Comparison of ENCODE assay signal across 22 cellular contexts in genomic region chr7:55178292-55178862, GRCh38.
DNase-seq lines count a peak whose midpoint lies in the region; ATAC-seq, FAIRE-seq and TF ChIP-seq lines count a peak whose summit lies in the region.
"Had no signal": no experiment of that assay in that cellular context is flagged by ENCODE, and none has a peak within 500 bp of the region (broad histone marks: within the 10 kb centered on the region; RNA-seq: fewer than 3 reads in every experiment).

No MANE protein-coding gene starts in this region.

- H3K9me3 ChIP-seq in Caco-2: no peaks in the 10 kb centered on the region
- H3K9me3 ChIP-seq in astrocyte (ENCODE audit: insufficient read depth, low read depth, low read length): no peaks in the 10 kb centered on the region
- H3K9me3 ChIP-seq in suprapubic skin: no peaks in the 10 kb centered on the region
- H3K9me3 ChIP-seq: colonic mucosa, pancreas had no signal

- peaks cover 58% of the 10 kb centered on the region for H3K4me1 ChIP-seq in Caco-2
- H3K4me1 ChIP-seq in astrocyte (ENCODE audit: insufficient read depth, low read length): peaks cover 17% of the 10 kb centered on the region
- H3K4me1 ChIP-seq in suprapubic skin: peaks cover 21% of the 10 kb centered on the region
- H3K4me1 ChIP-seq: pancreas had no signal

- FAIRE-seq in astrocyte (lab: Jason Lieb, UNC): no peak
- FAIRE-seq: islet of Langerhans, pancreas had no signal

- POLR2A ChIA-PET in Caco-2 (lab: Charles Lee): interaction anchor here (1.5 kb wide), 1 partner anchor 10 kb away, joined by 6 read pairs; no protein-coding TSS in a partner anchor

- H3K4me3 Mint-ChIP-seq in Caco-2 (ENCODE audit: unreplicated experiment) (no peak overlapping the region), astrocyte (ENCODE audit: unreplicated experiment) (no peak overlapping the region), mesothelial cell of epicardium (no peak overlapping the region)
- H3K4me3 Mint-ChIP-seq: activated naive CD4-positive, alpha-beta T cell treated with anti-CD3 and anti-CD28 coated beads for 36 hours; CD4-positive, CD25-positive, alpha-beta regulatory T cell; WTC11 had no signal

- H3K36me3 ChIP-seq in Caco-2 (ENCODE audit: control insufficient read depth, insufficient read depth, low read length) (peaks cover 5% of the 10 kb centered on the region; the same call in 1 of the 2 replicates), astrocyte (ENCODE audit: insufficient read depth, low read length) (peaks cover 45% of the 10 kb centered on the region), suprapubic skin (peaks cover 83% of the 10 kb centered on the region)
- H3K36me3 ChIP-seq: colonic mucosa had no signal

- ATAC-seq in activated CD4-positive, CD25-positive, alpha-beta regulatory T cell treated with anti-CD3 and anti-CD28 coated beads, Interleukin-2, amount 50 U/mL, for 24 hours: no peak

- H3K36me3 Mint-ChIP-seq in Caco-2 (ENCODE audit: insufficient read depth, unreplicated experiment) (peaks cover 24% of the 10 kb centered on the region), astrocyte (ENCODE audit: low read depth, unreplicated experiment) (peaks cover 15% of the 10 kb centered on the region), mesothelial cell of epicardium (peaks cover 2% of the 10 kb centered on the region)
- H3K36me3 Mint-ChIP-seq: CD4-positive, CD25-positive, alpha-beta regulatory T cell; WTC11 had no signal

- H4K20me1 ChIP-seq in astrocyte (ENCODE audit: insufficient read depth, low read length): peaks cover 16% of the 10 kb centered on the region

- no peak for TF ChIP-seq POLR2A in suprapubic skin (IDR thresholded peaks at IDR 0.05)

- intact Hi-C loops in Caco-2 (cut with micrococcal nuclease; ENCODE audit: unreplicated experiment): no loop called here

- WGBS in suprapubic skin: 72% methylated on average over 8 of the region's 8 CpGs

- no peaks in the 10 kb centered on the region for H3K27me3 ChIP-seq in Caco-2 (replicated peaks; ENCODE audit: control insufficient read depth, insufficient read depth, low read length)
- no peaks in the 10 kb centered on the region for H3K27me3 ChIP-seq in astrocyte (ENCODE audit: insufficient read depth, low read length)
- H3K27me3 ChIP-seq in suprapubic skin: no peaks in the 10 kb centered on the region
- H3K27me3 ChIP-seq: colonic mucosa, pancreas had no signal

- peak overlapping the region; percentile 79 for H3K27ac ChIP-seq in astrocyte (ENCODE audit: low read depth, low read length)
- H3K27ac ChIP-seq in suprapubic skin: peak overlapping the region; percentile 79
- no peak overlapping the region for H3K27ac ChIP-seq in caudate nucleus (ENCODE audit: low read depth, low read length)

- H3K27me3 Mint-ChIP-seq in Caco-2 (ENCODE audit: insufficient read depth, unreplicated experiment) (no peaks in the 10 kb centered on the region), astrocyte (ENCODE audit: low read depth, unreplicated experiment) (peaks cover 3% of the 10 kb centered on the region), mesothelial cell of epicardium (ENCODE audit: low read depth) (no peaks in the 10 kb centered on the region)
- H3K27me3 Mint-ChIP-seq: CD4-positive, CD25-positive, alpha-beta regulatory T cell had no signal

- DNase-seq in Caco-2: no peak
- DNase-seq in astrocyte (ENCODE audit: low read depth): no peak
- DNase-seq in mesothelial cell of epicardium (ENCODE audit: low spot score in 2 of 2, unreplicated experiment in 2 of 2): no peak
- no peak for DNase-seq in suprapubic skin (ENCODE audit: low spot score in 2 of 2)
- DNase-seq in iPS-NIHi11 (ENCODE audit: low spot score): no peak
- DNase-seq in NCI-H2029 (lab: John Stamatoyannopoulos, UW): no peak
- DNase-seq in caudate nucleus (lab: John Stamatoyannopoulos, UW): no peak
- DNase-seq: activated CD4-positive, alpha-beta T cell treated with anti-CD3 and anti-CD28 coated beads, Interleukin-2, amount 50 U/mL, for 48 hours; activated naive CD4-positive, alpha-beta T cell treated with anti-CD3 and anti-CD28 coated beads for 36 hours; activated T-cell treated with anti-CD3 and anti-CD28 coated beads for 4 hours; CD4-positive, CD25-positive, alpha-beta regulatory T cell; colonic mucosa; Kasumi-1; mammary epithelial cell; NCI-H1092; NCI-H2081; NCI-H446 treated with DMSO at 0.1 percent for 48 hours had no signal

- H3K4me2 ChIP-seq in astrocyte (ENCODE audit: low read length): peak overlapping the region; percentile 73

- no peak for TF ChIP-seq CTCF in Caco-2 (IDR thresholded peaks at IDR 0.05; ENCODE audit: insufficient read depth in 1 of 2, low read depth in 1 of 2, low read length in 1 of 2, severe bottlenecking in 1 of 2, unreplicated experiment in 1 of 2)
- TF ChIP-seq CTCF in astrocyte (IDR thresholded peaks at IDR 0.05; ENCODE audit: insufficient read depth, low read depth, low read length): no peak
- no peak for TF ChIP-seq CTCF in mesothelial cell of epicardium (IDR thresholded peaks at IDR 0.05; ENCODE audit: unreplicated experiment)
- no peak for TF ChIP-seq CTCF in suprapubic skin (IDR thresholded peaks at IDR 0.05)

- no peak for TF ChIP-seq EP300 in suprapubic skin (IDR thresholded peaks at IDR 0.05)

- no peak overlapping the region for H2AFZ ChIP-seq in astrocyte (ENCODE audit: low read depth, low read length)

- H3K79me2 ChIP-seq in astrocyte (ENCODE audit: insufficient read depth, low read length): no peaks in the 10 kb centered on the region

- H3K9me3 Mint-ChIP-seq in Caco-2 (ENCODE audit: unreplicated experiment): no peaks in the 10 kb centered on the region
- H3K9me3 Mint-ChIP-seq in astrocyte (ENCODE audit: unreplicated experiment): no peaks in the 10 kb centered on the region
- no peaks in the 10 kb centered on the region for H3K9me3 Mint-ChIP-seq in mesothelial cell of epicardium
- H3K9me3 Mint-ChIP-seq: activated naive CD4-positive, alpha-beta T cell treated with anti-CD3 and anti-CD28 coated beads for 36 hours; WTC11 had no signal

- H3K27ac Mint-ChIP-seq in Caco-2 (ENCODE audit: unreplicated experiment) (peak overlapping the region; percentile 85), astrocyte (ENCODE audit: unreplicated experiment) (no peak overlapping the region), mesothelial cell of epicardium (peak overlapping the region; percentile 39)
- H3K27ac Mint-ChIP-seq: activated naive CD4-positive, alpha-beta T cell treated with anti-CD3 and anti-CD28 coated beads for 36 hours; CD4-positive, CD25-positive, alpha-beta regulatory T cell had no signal

- no peak overlapping the region for H3K4me3 ChIP-seq in Caco-2 (ENCODE audit: low read depth, low read length)
- no peak overlapping the region for H3K4me3 ChIP-seq in astrocyte (ENCODE audit: insufficient read depth, low read depth, low read length)
- no peak overlapping the region for H3K4me3 ChIP-seq in suprapubic skin
- H3K4me3 ChIP-seq: colonic mucosa, pancreas, SK-N-MC had no signal

- BruUV-seq in Caco-2 (replicated peaks; lab: Mats Ljungman, UMichigan): no TSS peak

- H3K9ac ChIP-seq in astrocyte (ENCODE audit: low read length): peak overlapping the region; percentile 68

- H3K4me1 Mint-ChIP-seq in Caco-2 (ENCODE audit: low read depth, unreplicated experiment) (peaks cover 38% of the 10 kb centered on the region), astrocyte (ENCODE audit: low read depth, unreplicated experiment) (peaks cover 15% of the 10 kb centered on the region), mesothelial cell of epicardium (peaks cover 20% of the 10 kb centered on the region)
- H3K4me1 Mint-ChIP-seq: CD4-positive, CD25-positive, alpha-beta regulatory T cell had no signal

- CTCF ChIA-PET in Caco-2 (lab: Charles Lee): interaction anchor here (1.4 kb wide), 1 partner anchor 77 kb away, joined by 6 read pairs; no protein-coding TSS in a partner anchor
